Comparison of ENCODE assay signal across 11 cellular contexts in the genomic region with DNA sequence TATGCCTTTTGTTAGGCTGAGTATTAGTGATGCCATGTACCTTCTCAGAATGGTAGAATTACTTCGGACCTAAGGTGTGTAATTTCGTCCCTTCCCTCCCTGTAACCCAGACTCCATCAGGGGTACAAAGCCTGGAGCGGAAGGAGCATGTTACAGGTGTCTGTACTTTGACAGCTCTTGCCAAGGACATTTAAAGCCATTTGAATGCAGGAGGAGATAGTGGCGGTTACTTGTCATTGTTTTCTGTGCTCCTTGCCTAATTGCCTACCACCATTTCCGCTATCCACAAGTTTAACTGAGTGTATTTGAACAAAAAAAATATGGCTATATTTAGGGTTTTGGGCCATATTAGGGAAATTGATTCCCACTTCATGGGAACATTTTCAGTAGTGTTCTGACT. TPM values are rescaled to one million over a fixed set of nuclear protein-coding genes. Genes with fewer than 3 reads are reported as not detected.
DNase-seq lines count a peak whose midpoint lies in the region; ATAC-seq and TF ChIP-seq lines count a peak whose summit lies in the region.
"Had no signal": no experiment of that assay in that cellular context is flagged by ENCODE, and none has a peak within 500 bp of the region (broad histone marks: within the 10 kb centered on the region; RNA-seq: fewer than 3 reads in every experiment).

No MANE protein-coding gene starts in this region.

- H3K4me1 Mint-ChIP-seq in IgD-negative memory B cell = peaks cover 0 to 8% (median 4%) of the 10 kb centered on the region in 3 donors
- peaks cover 17% of the 10 kb centered on the region for H3K4me1 Mint-ChIP-seq in endodermal cell
- peaks cover 35% of the 10 kb centered on the region for H3K4me1 Mint-ChIP-seq in osteocyte (ENCODE audit: unreplicated experiment)

- peak; percentile 2 for DNase-seq in NCI-H1105 (lab: John Stamatoyannopoulos, UW)
- no peak for DNase-seq in NCI-H1105 treated with DMSO at 0.1 percent for 48 hours (lab: John Stamatoyannopoulos, UW)
- no peak for DNase-seq in endodermal cell
- no peak for DNase-seq in osteocyte (ENCODE audit: extremely low spot score, unreplicated experiment)
- no peak for DNase-seq in substantia nigra (lab: John Stamatoyannopoulos, UW)
- DNase-seq: stimulated activated naive CD4-positive, alpha-beta T cell had no signal

- H3K4me3 ChIP-seq in endodermal cell (ENCODE audit: low read length) = no peak overlapping the region

- H3K36me3 ChIP-seq in endodermal cell (ENCODE audit: control insufficient read depth, insufficient read depth, low read length) = no peaks in the 10 kb centered on the region
- H3K36me3 ChIP-seq: HAP-1 had no signal

- 91% methylated on average over 5 of the region's 5 CpGs; no CpG with 5 or more reads in 1 of the 2 experiments for WGBS in endodermal cell (ENCODE audit: insufficient coverage in 1 of 2, insufficient read length in 1 of 2), 2 experiments

- ATAC-seq in GM21515 (IDR thresholded peaks at IDR 0.05; ENCODE audit: unreplicated experiment) = no peak
- no peak for ATAC-seq in GM21367 (IDR thresholded peaks at IDR 0.05; ENCODE audit: unreplicated experiment)

- H3K4me1 ChIP-seq in endodermal cell (ENCODE audit: control insufficient read depth, insufficient read depth, low read length) = no peaks in the 10 kb centered on the region

- H3K9me3 Mint-ChIP-seq in IgD-negative memory B cell = peaks cover 0 to 4% (median 2%) of the 10 kb centered on the region in 3 donors
- no peaks in the 10 kb centered on the region for H3K9me3 Mint-ChIP-seq in endodermal cell
- no peaks in the 10 kb centered on the region for H3K9me3 Mint-ChIP-seq in osteocyte (ENCODE audit: unreplicated experiment)

- H3K27me3 ChIP-seq in endodermal cell (ENCODE audit: control insufficient read depth, insufficient read depth, low read length, poor library complexity, severe bottlenecking) = peaks cover 6% of the 10 kb centered on the region

- H3K36me3 Mint-ChIP-seq in IgD-negative memory B cell (no peaks in the 10 kb centered on the region), endodermal cell (ENCODE audit: low read depth) (no peaks in the 10 kb centered on the region), osteocyte (ENCODE audit: unreplicated experiment) (no peaks in the 10 kb centered on the region)

- H3K27ac ChIP-seq in endodermal cell (ENCODE audit: low read depth, low read length) = no peak overlapping the region
- no peak overlapping the region for H3K27ac ChIP-seq in substantia nigra (ENCODE audit: low read depth, low read length, poor library complexity, severe bottlenecking)
- H3K27ac ChIP-seq: 22Rv1 had no signal

- H3K9ac ChIP-seq in endodermal cell (ENCODE audit: extremely low read depth, low read length, poor library complexity, severe bottlenecking) = no peak overlapping the region

- TF ChIP-seq CTCF in endodermal cell (conservative IDR thresholded peaks at IDR 0.05) (no peak), osteocyte (IDR thresholded peaks at IDR 0.05) (no peak)

- H3K27me3 Mint-ChIP-seq in IgD-negative memory B cell (peaks cover 57% of the 10 kb centered on the region), endodermal cell (ENCODE audit: insufficient read depth) (peaks cover 29% of the 10 kb centered on the region), osteocyte (ENCODE audit: unreplicated experiment) (no peaks in the 10 kb centered on the region)

- H3K9me3 ChIP-seq in endodermal cell (ENCODE audit: control insufficient read depth, low read length) = no peaks in the 10 kb centered on the region
- H3K9me3 ChIP-seq: HAP-1 had no signal

- H3K27ac Mint-ChIP-seq in IgD-negative memory B cell = no peak overlapping the region
- no peak overlapping the region for H3K27ac Mint-ChIP-seq in endodermal cell
- no peak overlapping the region for H3K27ac Mint-ChIP-seq in osteocyte (ENCODE audit: unreplicated experiment)

- H3K4me3 Mint-ChIP-seq in IgD-negative memory B cell (peak overlapping the region in 3 of 4 donors; percentile 24 to 69 (median 45)), endodermal cell (peak overlapping the region; percentile 36), osteocyte (ENCODE audit: unreplicated experiment) (peak overlapping the region; percentile 99)

RNA-seq across cellular contexts. Expression of gene FNIP2, which starts 1.8 kb away (rescaled TPM):
- polyA plus RNA-seq in IgD-negative memory B cell = 0.06 TPM
- total RNA-seq in endodermal cell = 10 to 100 TPM in 1 of 2 donors, 1 to 10 TPM in 1; 8.6 to 11.5 TPM
- polyA plus RNA-seq in endodermal cell (2013, experiment 1 of 2) = 16.5 TPM
- polyA plus RNA-seq in endodermal cell (2013, experiment 2 of 2) = 17.4 TPM
- total RNA-seq in osteocyte = 14.4 and 17.3 TPM in 2 replicates

RNA-seq across cellular contexts. Expression of gene PPID, which starts 47.5 kb away (rescaled TPM):
- polyA plus RNA-seq in IgD-negative memory B cell = 45.6 TPM
- total RNA-seq in endodermal cell = 10 to 100 TPM; 38.9 to 40.3 TPM
- polyA plus RNA-seq in endodermal cell (2013, experiment 1 of 2) = 43.0 TPM
- polyA plus RNA-seq in endodermal cell (2013, experiment 2 of 2) = 40.4 TPM
- total RNA-seq in osteocyte = 19.0 and 20.5 TPM in 2 replicates

Comparison
In these comparisons a context has a peak if more than half of its experiments do, and no peak if none do; other contexts are left out.
1. H3K4me3 Mint-ChIP-seq: peak in every context shown above with its lines; median percentile 99 in osteocyte; 45 in IgD-negative memory B cell; 36 in endodermal cell.